21 cellular contexts compared by ENCODE assay signal in genomic region chr12:3084742-3085141, GRCh38. TPM values are rescaled to one million over a fixed set of nuclear protein-coding genes. Genes with fewer than 3 reads are reported as not detected.
A peak's percentile ranks its signal among the peaks of the same experiment; 100 is the strongest.
DNase-seq lines count a peak whose midpoint lies in the region; ATAC-seq and TF ChIP-seq lines count a peak whose summit lies in the region.
"Had no signal": no experiment of that assay in that cellular context is flagged by ENCODE, and none has a peak within 500 bp of the region (broad histone marks: within the 10 kb centered on the region; RNA-seq: fewer than 3 reads in every experiment).

No MANE protein-coding gene starts in this region.

- peaks cover 18% of the 10 kb centered on the region for H3K9me3 Mint-ChIP-seq in WTC11
- H3K9me3 Mint-ChIP-seq: activated CD4-positive, alpha-beta memory T cell treated with anti-CD3 and anti-CD28 coated beads for 36 hours; CD4-positive, alpha-beta T cell; naive B cell had no signal

- ATAC-seq in WTC11: peak; percentile 89
- ATAC-seq in right lobe of liver: peak; percentile 0 to 19 (median 5)
- no peak for ATAC-seq in upper lobe of left lung (ENCODE audit: low FRiP score in 2 of 2)
- no peak for ATAC-seq in GM18502 (IDR thresholded peaks at IDR 0.05; ENCODE audit: poor library complexity, unreplicated experiment)
- no peak for ATAC-seq in HG03565 (IDR thresholded peaks at IDR 0.05; ENCODE audit: unreplicated experiment)
- ATAC-seq: sciatic nerve had no signal

- H3K4me1 ChIP-seq in right atrium auricular region (peaks cover 0 to 77% of the 10 kb centered on the region in 2 donors), right lobe of liver (peaks cover 0 to 76% (median 12%) of the 10 kb centered on the region in 4 donors), upper lobe of left lung (peaks cover 37 to 59% (median 54%) of the 10 kb centered on the region in 4 donors), stomach (peaks cover 0 to 67% (median 9%) of the 10 kb centered on the region in 4 donors)
- H3K4me1 ChIP-seq: HAP-1 had no signal

- POLR2A ChIA-PET in WTC11 (lab: Charles Lee): interaction anchor here (0.7 kb wide), 1 partner anchor 208 kb away, joined by 3 read pairs; the partner anchor contains the start of genes FOXM1 and RHNO1

- intact Hi-C loops in right lobe of liver (cut with DNase I): no loop called here
- intact Hi-C loops in stomach (cut with DNase I; ENCODE audit: low total_unique reads): no loop called here

- no peak for TF ChIP-seq EP300 in upper lobe of left lung (IDR thresholded peaks at IDR 0.05)
- no peak for TF ChIP-seq EP300 in stomach (IDR thresholded peaks at IDR 0.05)

- no peaks in the 10 kb centered on the region for H3K36me3 ChIP-seq in right atrium auricular region
- H3K36me3 ChIP-seq in right lobe of liver: no peaks in the 10 kb centered on the region
- H3K36me3 ChIP-seq in upper lobe of left lung: peaks cover 0 to 10% (median 3%) of the 10 kb centered on the region in 4 donors
- peaks cover 0 to 7% (median 0%) of the 10 kb centered on the region in 4 donors for H3K36me3 ChIP-seq in stomach
- H3K36me3 ChIP-seq: HAP-1, pancreas had no signal

- H3K27me3 ChIP-seq in right atrium auricular region (no peaks in the 10 kb centered on the region), right lobe of liver (no peaks in the 10 kb centered on the region), upper lobe of left lung (no peaks in the 10 kb centered on the region), stomach (no peaks in the 10 kb centered on the region)
- H3K27me3 ChIP-seq: pancreas, suprapubic skin had no signal

- no peak for TF ChIP-seq CTCF in WTC11 (IDR thresholded peaks at IDR 0.05)
- no peak for TF ChIP-seq CTCF in right atrium auricular region (IDR thresholded peaks at IDR 0.05)
- TF ChIP-seq CTCF in right lobe of liver (IDR thresholded peaks at IDR 0.05): no peak
- TF ChIP-seq CTCF in upper lobe of left lung (IDR thresholded peaks at IDR 0.05): no peak
- no peak for TF ChIP-seq CTCF in stomach (IDR thresholded peaks at IDR 0.05)

- peak overlapping the region; percentile 82 for H3K27ac Mint-ChIP-seq in WTC11
- H3K27ac Mint-ChIP-seq: activated CD4-positive, alpha-beta memory T cell treated with anti-CD3 and anti-CD28 coated beads for 36 hours; CD4-positive, alpha-beta T cell; naive B cell had no signal

- H3K36me3 Mint-ChIP-seq in WTC11: peaks cover 10% of the 10 kb centered on the region
- H3K36me3 Mint-ChIP-seq: activated CD4-positive, alpha-beta memory T cell treated with anti-CD3 and anti-CD28 coated beads for 36 hours; naive B cell had no signal

- peak; percentile 73 for DNase-seq in WTC11 (ENCODE audit: low spot score)
- DNase-seq in right atrium auricular region (ENCODE audit: low spot score): no peak
- no peak for DNase-seq in right lobe of liver
- no peak for DNase-seq in upper lobe of left lung
- no peak for DNase-seq in stomach
- DNase-seq: activated CD4-positive, alpha-beta memory T cell treated with anti-CD3 and anti-CD28 coated beads for 36 hours; activated effector memory CD4-positive, alpha-beta T cell treated with anti-CD3 and anti-CD28 coated beads, Interleukin-2, amount 50 U/mL, for 16 hours; CD4-positive, alpha-beta T cell; DMS 273 treated with DMSO at 0.1 percent for 48 hours; KG1; mesenchymal stem cell; MV-4-11; naive B cell; NCI-H187 treated with DMSO at 0.1 percent for 48 hours; pancreas; SW 1271 had no signal

- H3K27ac ChIP-seq in right atrium auricular region (peak overlapping the region; percentile 46 to 73), right lobe of liver (peak overlapping the region; percentile 83 to 93 (median 85)), upper lobe of left lung (peak overlapping the region; percentile 16 to 86 (median 58)), stomach (peak overlapping the region in 1 of 5 donors; percentile 56)
- H3K27ac ChIP-seq: suprapubic skin had no signal

- CTCF ChIA-PET in WTC11 (lab: Charles Lee): interaction anchor here (1.0 to 1.4 kb wide), 3 partner anchors 12 to 191 kb away, joined by 3 to 11 read pairs (median 4); no protein-coding TSS in a partner anchor

- H3K4me3 ChIP-seq in right atrium auricular region: no peak overlapping the region
- peak overlapping the region; percentile 26 to 60 (median 44) for H3K4me3 ChIP-seq in right lobe of liver
- no peak overlapping the region for H3K4me3 ChIP-seq in upper lobe of left lung
- H3K4me3 ChIP-seq in stomach: no peak overlapping the region
- H3K4me3 ChIP-seq: HAP-1, pancreas, suprapubic skin had no signal

- 20% methylated on average over 6 of the region's 12 CpGs for WGBS in right lobe of liver (ENCODE audit: insufficient coverage, low coverage, low lambda C conversion rate, missing lambda C conversion rate)
- WGBS in upper lobe of left lung, 2 donors: 93 to 98% methylated on average over 6 to 12 of the region's 12 CpGs
- 81 to 95% (median 94%) methylated on average over 11 to 12 of the region's 12 CpGs for WGBS in stomach, 5 donors

- H3K9me3 ChIP-seq in right atrium auricular region (no peaks in the 10 kb centered on the region), right lobe of liver (no peaks in the 10 kb centered on the region), upper lobe of left lung (no peaks in the 10 kb centered on the region), stomach (no peaks in the 10 kb centered on the region)
- H3K9me3 ChIP-seq: HAP-1, pancreas, suprapubic skin had no signal

- TF ChIP-seq POLR2A in right lobe of liver (IDR thresholded peaks at IDR 0.05) (no peak), upper lobe of left lung (IDR thresholded peaks at IDR 0.05) (no peak), stomach (IDR thresholded peaks at IDR 0.05) (no peak)

- peaks cover 38% of the 10 kb centered on the region for H3K4me1 Mint-ChIP-seq in WTC11
- H3K4me1 Mint-ChIP-seq: naive B cell had no signal

- H3K27me3 Mint-ChIP-seq in WTC11 (ENCODE audit: low read depth): no peaks in the 10 kb centered on the region
- H3K27me3 Mint-ChIP-seq: activated CD4-positive, alpha-beta memory T cell treated with anti-CD3 and anti-CD28 coated beads for 36 hours; CD4-positive, alpha-beta T cell had no signal

- H3K4me3 Mint-ChIP-seq in WTC11: no peak overlapping the region; the same call in 1 of the 2 replicates
- H3K4me3 Mint-ChIP-seq: activated CD4-positive, alpha-beta memory T cell treated with anti-CD3 and anti-CD28 coated beads for 36 hours; CD4-positive, alpha-beta T cell had no signal

TF ChIP-seq in WTC11, 78 proteins besides CTCF, POLR2A, EP300 and RAD21:
- no peak for TF ChIP-seq ZNF121 (CRISPR knock-in tag; IDR thresholded peaks at IDR 0.05)
- TF ChIP-seq ZNF423 (CRISPR knock-in tag; IDR thresholded peaks at IDR 0.05): peak; percentile 26; the same call in 1 of the 2 replicates
- TF ChIP-seq, protein P1, sequence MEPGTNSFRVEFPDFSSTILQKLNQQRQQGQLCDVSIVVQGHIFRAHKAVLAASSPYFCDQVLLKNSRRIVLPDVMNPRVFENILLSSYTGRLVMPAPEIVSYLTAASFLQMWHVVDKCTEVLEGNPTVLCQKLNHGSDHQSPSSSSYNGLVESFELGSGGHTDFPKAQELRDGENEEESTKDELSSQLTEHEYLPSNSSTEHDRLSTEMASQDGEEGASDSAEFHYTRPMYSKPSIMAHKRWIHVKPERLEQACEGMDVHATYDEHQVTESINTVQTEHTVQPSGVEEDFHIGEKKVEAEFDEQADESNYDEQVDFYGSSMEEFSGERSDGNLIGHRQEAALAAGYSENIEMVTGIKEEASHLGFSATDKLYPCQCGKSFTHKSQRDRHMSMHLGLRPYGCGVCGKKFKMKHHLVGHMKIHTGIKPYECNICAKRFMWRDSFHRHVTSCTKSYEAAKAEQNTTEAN (CRISPR knock-in tag; IDR thresholded peaks at IDR 0.05): no peak
- TF ChIP-seq, protein P2, sequence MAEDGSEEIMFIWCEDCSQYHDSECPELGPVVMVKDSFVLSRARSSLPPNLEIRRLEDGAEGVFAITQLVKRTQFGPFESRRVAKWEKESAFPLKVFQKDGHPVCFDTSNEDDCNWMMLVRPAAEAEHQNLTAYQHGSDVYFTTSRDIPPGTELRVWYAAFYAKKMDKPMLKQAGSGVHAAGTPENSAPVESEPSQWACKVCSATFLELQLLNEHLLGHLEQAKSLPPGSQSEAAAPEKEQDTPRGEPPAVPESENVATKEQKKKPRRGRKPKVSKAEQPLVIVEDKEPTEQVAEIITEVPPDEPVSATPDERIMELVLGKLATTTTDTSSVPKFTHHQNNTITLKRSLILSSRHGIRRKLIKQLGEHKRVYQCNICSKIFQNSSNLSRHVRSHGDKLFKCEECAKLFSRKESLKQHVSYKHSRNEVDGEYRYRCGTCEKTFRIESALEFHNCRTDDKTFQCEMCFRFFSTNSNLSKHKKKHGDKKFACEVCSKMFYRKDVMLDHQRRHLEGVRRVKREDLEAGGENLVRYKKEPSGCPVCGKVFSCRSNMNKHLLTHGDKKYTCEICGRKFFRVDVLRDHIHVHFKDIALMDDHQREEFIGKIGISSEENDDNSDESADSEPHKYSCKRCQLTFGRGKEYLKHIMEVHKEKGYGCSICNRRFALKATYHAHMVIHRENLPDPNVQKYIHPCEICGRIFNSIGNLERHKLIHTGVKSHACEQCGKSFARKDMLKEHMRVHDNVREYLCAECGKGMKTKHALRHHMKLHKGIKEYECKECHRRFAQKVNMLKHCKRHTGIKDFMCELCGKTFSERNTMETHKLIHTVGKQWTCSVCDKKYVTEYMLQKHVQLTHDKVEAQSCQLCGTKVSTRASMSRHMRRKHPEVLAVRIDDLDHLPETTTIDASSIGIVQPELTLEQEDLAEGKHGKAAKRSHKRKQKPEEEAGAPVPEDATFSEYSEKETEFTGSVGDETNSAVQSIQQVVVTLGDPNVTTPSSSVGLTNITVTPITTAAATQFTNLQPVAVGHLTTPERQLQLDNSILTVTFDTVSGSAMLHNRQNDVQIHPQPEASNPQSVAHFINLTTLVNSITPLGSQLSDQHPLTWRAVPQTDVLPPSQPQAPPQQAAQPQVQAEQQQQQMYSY (CRISPR knock-in tag; IDR thresholded peaks at IDR 0.05): peak; percentile 83
TF ChIP-seq in WTC11: peak in this region for 2.

RNA-seq across cellular contexts. Expression of gene TSPAN9, which starts 7.6 kb away (rescaled TPM):
- 21.8 to 27.6 TPM (median 23.9 TPM) in 3 replicates for total RNA-seq in WTC11 (2021)
- 100 to 1,000 TPM; 103 to 185 TPM for total RNA-seq in right atrium auricular region
- 10 to 100 TPM; 23.7 to 53.2 (median 39.8) TPM for total RNA-seq in right lobe of liver
- total RNA-seq in upper lobe of left lung: 10 to 100 TPM; 25.2 to 62.9 (median 44.2) TPM
- total RNA-seq in stomach: 10 to 100 TPM in 3 of 5 donors, 1 to 10 TPM in 2; 1.4 to 58.3 (median 15.6) TPM
- 1 to 10 TPM; 4.1 to 9.4 (median 6.4) TPM for polyA plus RNA-seq in stomach

Comparison
In these comparisons a context has a peak if more than half of its experiments do, and no peak if none do; other contexts are left out.
1. ATAC-seq: peak in WTC11 (single experiment) and right lobe of liver (4 of 4); none in upper lobe of left lung (0 of 2), GM18502 (single experiment) and HG03565 (single experiment).
2. H3K4me3 ChIP-seq: peak in right lobe of liver (3 of 3); none in right atrium auricular region (0 of 2), upper lobe of left lung (0 of 4) and stomach (0 of 4).